Comparison of ENCODE assay signal across 17 cellular contexts in genomic region chr1:213284626-213285025, GRCh38.
DNase-seq lines count a peak whose midpoint lies in the region; ATAC-seq and TF ChIP-seq lines count a peak whose summit lies in the region.
"Had no signal": no experiment of that assay in that cellular context is flagged by ENCODE, and none has a peak within 500 bp of the region (broad histone marks: within the 10 kb centered on the region; RNA-seq: fewer than 3 reads in every experiment).

No MANE protein-coding gene starts in this region.

- H3K9me3 ChIP-seq in AG04450 (ENCODE audit: control insufficient read depth, insufficient read depth, low read length) (peaks cover 3% of the 10 kb centered on the region; the same call in 1 of the 2 replicates), HEK293 (ENCODE audit: control insufficient read depth, insufficient read depth, low read depth, low read length) (no peaks in the 10 kb centered on the region)
- H3K9me3 ChIP-seq: colonic mucosa, ovary had no signal

- H3K27me3 ChIP-seq in AG04450 (ENCODE audit: control insufficient read depth, insufficient read depth, low read length) (no peaks in the 10 kb centered on the region), brain microvascular endothelial cell (replicated peaks) (no peaks in the 10 kb centered on the region)
- H3K27me3 ChIP-seq: colonic mucosa, ovary had no signal

- peak; percentile 11 for DNase-seq in AG04450 (ENCODE audit: low read depth, low spot score)
- DNase-seq in brain microvascular endothelial cell = no peak
- DNase-seq in hepatic stellate cell (ENCODE audit: low spot score) = peak; percentile 22
- DNase-seq in activated CD4-positive, alpha-beta T cell treated with anti-CD3 and anti-CD28 coated beads, Interleukin-2, amount 50 U/mL, for 4 hours = no peak
- DNase-seq in NCI-H82 treated with DMSO at 0.1 percent for 48 hours (lab: John Stamatoyannopoulos, UW; ENCODE audit: unreplicated experiment) = no peak
- DNase-seq in LoVo (ENCODE audit: low spot score) = no peak
- DNase-seq: activated CD4-positive, alpha-beta T cell treated with anti-CD3 and anti-CD28 coated beads, Interleukin-2, amount 50 U/mL, for 48 hours; activated naive CD8-positive, alpha-beta T cell treated with anti-CD3 and anti-CD28 coated beads, Interleukin-2, amount 10 ng/mL, durations not matched to agents 7 days and 5 days; activated T-cell treated with anti-CD3 and anti-CD28 coated beads, Interleukin-2, amount 50 U/mL, for 72 hours; colonic mucosa; left ventricle myocardium superior; NCI-H1930; NCI-H510A treated with DMSO at 0.1 percent for 48 hours; ovary had no signal

- H3K4me1 ChIP-seq in HEK293 (ENCODE audit: control insufficient read depth, insufficient read depth, low read length) = no peaks in the 10 kb centered on the region
- H3K4me1 ChIP-seq: colonic mucosa had no signal

- POLR2A ChIA-PET in AG04450 (lab: Yijun Ruan, JAX) (no interaction called here), HEK293 (lab: Yijun Ruan, JAX) (no interaction called here)

- H3K36me3 ChIP-seq in HEK293 (ENCODE audit: control insufficient read depth in 2 of 2, insufficient read depth in 1 of 2, low read length in 2 of 2) = no peaks in the 10 kb centered on the region
- no peaks in the 10 kb centered on the region for H3K36me3 ChIP-seq in brain microvascular endothelial cell (replicated peaks)
- H3K36me3 ChIP-seq: colonic mucosa, ovary had no signal

- no peak for TF ChIP-seq CTCF in AG04450 (IDR thresholded peaks at IDR 0.05; ENCODE audit: low read depth, low read length)
- TF ChIP-seq CTCF in HEK293 (tag by site-specific recombination; IDR thresholded peaks at IDR 0.05) = no peak
- TF ChIP-seq CTCF in brain microvascular endothelial cell (IDR thresholded peaks at IDR 0.05; ENCODE audit: low read depth, low read length, missing control alignments) = no peak

- CTCF ChIA-PET in AG04450 (lab: Charles Lee) (interaction anchor here (2.0 kb wide), 1 partner anchor 40 kb away, joined by 6 read pairs; no protein-coding TSS in a partner anchor), HEK293 (lab: Yijun Ruan, JAX) (interaction anchor here (0.5 kb wide), 1 partner anchor 1245 kb away, joined by 3 read pairs; no protein-coding TSS in a partner anchor)

- no peak overlapping the region for H3K4me3 ChIP-seq in AG04450 (ENCODE audit: low read depth, low read length)
- H3K4me3 ChIP-seq in HEK293 (ENCODE audit: low read depth, low read length) = no peak overlapping the region
- no peak overlapping the region for H3K4me3 ChIP-seq in brain microvascular endothelial cell (ENCODE audit: low read depth, low read length)
- H3K4me3 ChIP-seq: colonic mucosa, ovary, SK-N-MC had no signal

- in situ Hi-C loops in brain microvascular endothelial cell (cut with HindIII; ENCODE audit: low pct_ligation_motif_present, low sequenced_read_pairs) = no loop called here

- peak overlapping the region; percentile 67 for H3K27ac ChIP-seq in AG04450 (ENCODE audit: low read depth, low read length)
- H3K27ac ChIP-seq in HEK293 (ENCODE audit: extremely low read depth, low read depth, low read length) = no peak overlapping the region
- peak overlapping the region; percentile 46 for H3K27ac ChIP-seq in brain microvascular endothelial cell
- H3K27ac ChIP-seq: colonic mucosa, ovary, SK-N-MC had no signal

- no peak for ATAC-seq in HG02885 (IDR thresholded peaks at IDR 0.05; ENCODE audit: poor library complexity, unreplicated experiment)
- ATAC-seq: activated T-cell treated with anti-CD3 and anti-CD28 coated beads, Interleukin-2, amount 50 U/mL, for 72 hours; left ventricle myocardium superior had no signal

TF ChIP-seq in HEK293, 187 proteins besides CTCF, POLR2A, EP300 and RAD21:
- TF ChIP-seq ZNF362 (tag by site-specific recombination; IDR thresholded peaks at IDR 0.05) (peak; percentile 38; the same call in 1 of the 2 replicates), MEIS1 (CRISPR knock-in tag; IDR thresholded peaks at IDR 0.05; ENCODE audit: borderline replicate concordance) (no peak), ZNF266 (tag by site-specific recombination; IDR thresholded peaks at IDR 0.05; ENCODE audit: low read depth) (no peak), ZNF473 (tag by site-specific recombination; IDR thresholded peaks at IDR 0.05) (no peak)

Comparison
In these comparisons a context has a peak if more than half of its experiments do, and no peak if none do; other contexts are left out.
1. DNase-seq: peak in AG04450 (single experiment) and hepatic stellate cell (single experiment); none in brain microvascular endothelial cell (single experiment), activated CD4-positive, alpha-beta T cell treated with anti-CD3 and anti-CD28 coated beads, Interleukin-2, amount 50 U/mL, for 4 hours (0 of 2), NCI-H82 treated with DMSO at 0.1 percent for 48 hours (single experiment) and LoVo (single experiment).